Comparison of ENCODE assay signal across 14 cellular contexts in the genomic region with DNA sequence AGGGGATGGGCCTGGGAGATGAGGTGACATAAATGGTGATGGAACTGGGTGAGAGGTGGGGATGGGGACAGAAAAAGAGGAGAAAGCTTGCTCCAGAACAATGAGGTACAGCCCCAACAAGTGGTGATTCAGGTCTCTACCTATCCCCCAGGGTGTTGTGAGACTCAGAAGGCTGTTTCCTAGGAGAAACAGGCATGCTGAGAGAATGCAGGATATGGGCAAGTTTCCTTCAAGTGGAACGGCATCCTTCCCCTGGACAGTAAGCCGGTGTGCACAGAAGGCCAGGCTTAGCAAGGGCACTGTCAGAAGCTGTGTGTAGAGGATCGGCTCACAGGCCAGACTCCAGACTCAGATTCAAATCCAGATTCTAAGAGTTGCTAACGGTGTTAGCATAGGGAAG. TPM values are rescaled to one million over a fixed set of nuclear protein-coding genes. Genes with fewer than 3 reads are reported as not detected.
DNase-seq lines count a peak whose midpoint lies in the region; ATAC-seq and TF ChIP-seq lines count a peak whose summit lies in the region.
"Had no signal": no experiment of that assay in that cellular context is flagged by ENCODE, and none has a peak within 500 bp of the region (broad histone marks: within the 10 kb centered on the region; RNA-seq: fewer than 3 reads in every experiment).

No MANE protein-coding gene starts in this region.

- no peaks in the 10 kb centered on the region for H3K27me3 Mint-ChIP-seq in activated CD8-positive, alpha-beta memory T cell treated with anti-CD3 and anti-CD28 coated beads, Interleukin-2, amount 10 ng/mL, durations not matched to agents 7 days and 5 days
- H3K27me3 Mint-ChIP-seq: activated CD4-positive, alpha-beta memory T cell treated with anti-CD3 and anti-CD28 coated beads, Interleukin-2, amount 10 ng/mL, durations not matched to agents 7 days and 5 days; activated naive CD8-positive, alpha-beta T cell had no signal

- H4K20me1 ChIP-seq in hepatocyte (ENCODE audit: insufficient read depth, poor library complexity, severe bottlenecking), result no peaks in the 10 kb centered on the region

- peaks cover 24% of the 10 kb centered on the region for H3K36me3 Mint-ChIP-seq in activated CD8-positive, alpha-beta memory T cell treated with anti-CD3 and anti-CD28 coated beads, Interleukin-2, amount 10 ng/mL, durations not matched to agents 7 days and 5 days

- CTCF ChIA-PET in activated CD8-positive, alpha-beta memory T cell treated with anti-CD3 and anti-CD28 coated beads, Interleukin-2, amount 10 ng/mL, durations not matched to agents 7 days and 5 days (lab: Charles Lee), result interaction anchor here (1.1 to 2.1 kb wide), 3 partner anchors 8 to 49 kb away, joined by 3 to 10 read pairs (median 4); no protein-coding TSS in a partner anchor

- H3K4me3 ChIP-seq in astrocyte of the spinal cord (ENCODE audit: low read depth, low read length), result no peak overlapping the region
- no peak overlapping the region for H3K4me3 ChIP-seq in hepatocyte
- H3K4me3 ChIP-seq in urinary bladder (ENCODE audit: low read depth, low read length), result no peak overlapping the region
- H3K4me3 ChIP-seq in adrenal gland, result no peak overlapping the region
- H3K4me3 ChIP-seq: tibial artery had no signal

- H2AFZ ChIP-seq in hepatocyte, result no peak overlapping the region

- no peak for ATAC-seq in activated CD8-positive, alpha-beta memory T cell treated with anti-CD3 and anti-CD28 coated beads, Interleukin-2, amount 10 ng/mL, durations not matched to agents 7 days and 5 days

- H3K27ac ChIP-seq in hepatocyte (peak overlapping the region; percentile 30), urinary bladder (ENCODE audit: low read depth) (peak overlapping the region; percentile 61), adrenal gland (no peak overlapping the region)
- H3K27ac ChIP-seq: tibial artery had no signal

- H3K4me1 ChIP-seq in hepatocyte (ENCODE audit: insufficient read depth), result no peaks in the 10 kb centered on the region
- no peaks in the 10 kb centered on the region for H3K4me1 ChIP-seq in urinary bladder (ENCODE audit: insufficient read depth)
- peaks cover 0 to 7% of the 10 kb centered on the region in 2 donors for H3K4me1 ChIP-seq in adrenal gland (replicated peaks in 1 of 2)
- H3K4me1 ChIP-seq: tibial artery had no signal

- DNase-seq in activated CD8-positive, alpha-beta memory T cell treated with anti-CD3 and anti-CD28 coated beads, Interleukin-2, amount 10 ng/mL, durations not matched to agents 7 days and 5 days, result no peak
- no peak for DNase-seq in activated CD8-positive, alpha-beta memory T cell treated with anti-CD3 and anti-CD28 coated beads for 24 hours
- DNase-seq in astrocyte of the spinal cord (ENCODE audit: low read depth, low spot score), result peak; percentile 53
- no peak for DNase-seq in hepatocyte (ENCODE audit: low spot score)
- DNase-seq in adrenal gland, result no peak
- no peak for DNase-seq in D341Med (ENCODE audit: low spot score)
- DNase-seq in stimulated activated naive CD4-positive, alpha-beta T cell treated with Interleukin-2 at 50 U/mL for 16 hours (lab: John Stamatoyannopoulos, UW), result no peak
- DNase-seq: 8988T; activated CD4-positive, alpha-beta memory T cell treated with anti-CD3 and anti-CD28 coated beads, Interleukin-2, amount 10 ng/mL, durations not matched to agents 7 days and 5 days; Karpas-422; OCI-M1; tibial artery had no signal

- TF ChIP-seq CTCF in astrocyte of the spinal cord (IDR thresholded peaks at IDR 0.05; ENCODE audit: low read depth, low read length) (no peak), hepatocyte (IDR thresholded peaks at IDR 0.05; ENCODE audit: poor library complexity) (no peak), adrenal gland (IDR thresholded peaks at IDR 0.05) (no peak)

- H3K4me2 ChIP-seq in hepatocyte, result no peak overlapping the region

- H3K36me3 ChIP-seq in hepatocyte (replicated peaks; ENCODE audit: insufficient read depth, low read depth) (no peaks in the 10 kb centered on the region), urinary bladder (ENCODE audit: insufficient read depth) (no peaks in the 10 kb centered on the region), adrenal gland (replicated peaks in 1 of 2) (no peaks in the 10 kb centered on the region)
- H3K36me3 ChIP-seq: tibial artery had no signal

- intact Hi-C loops in adrenal gland (cut with DNase I), result loop anchor here in 1 of 2 donors (10.0 kb wide), 1 partner anchor 51 kb away; no protein-coding TSS in a partner anchor

- H3K9me3 Mint-ChIP-seq in activated CD8-positive, alpha-beta memory T cell treated with anti-CD3 and anti-CD28 coated beads, Interleukin-2, amount 10 ng/mL, durations not matched to agents 7 days and 5 days (ENCODE audit: low read depth), result no peaks in the 10 kb centered on the region
- H3K9me3 Mint-ChIP-seq: activated CD4-positive, alpha-beta memory T cell treated with anti-CD3 and anti-CD28 coated beads, Interleukin-2, amount 10 ng/mL, durations not matched to agents 7 days and 5 days had no signal

- no peak overlapping the region for H3K4me3 Mint-ChIP-seq in activated CD8-positive, alpha-beta memory T cell treated with anti-CD3 and anti-CD28 coated beads, Interleukin-2, amount 10 ng/mL, durations not matched to agents 7 days and 5 days
- H3K4me3 Mint-ChIP-seq: activated CD4-positive, alpha-beta memory T cell treated with anti-CD3 and anti-CD28 coated beads, Interleukin-2, amount 10 ng/mL, durations not matched to agents 7 days and 5 days; activated naive CD8-positive, alpha-beta T cell had no signal

- H3K27me3 ChIP-seq in hepatocyte (no peaks in the 10 kb centered on the region), adrenal gland (no peaks in the 10 kb centered on the region)
- H3K27me3 ChIP-seq: tibial artery had no signal

- in situ Hi-C loops in astrocyte of the spinal cord (cut with HindIII; ENCODE audit: low sequenced_read_pairs), result no loop called here

- H3K4me1 Mint-ChIP-seq in activated CD8-positive, alpha-beta memory T cell treated with anti-CD3 and anti-CD28 coated beads, Interleukin-2, amount 10 ng/mL, durations not matched to agents 7 days and 5 days, result peaks cover 35% of the 10 kb centered on the region

- H3K79me2 ChIP-seq in hepatocyte, result no peaks in the 10 kb centered on the region

- WGBS in hepatocyte (ENCODE audit: low lambda C conversion rate, missing lambda C conversion rate), result 74% methylated on average over 4 of the region's 4 CpGs
- 82% methylated on average over 4 of the region's 4 CpGs for WGBS in urinary bladder
- 76 to 91% (median 87%) methylated on average over 4 of the region's 4 CpGs for WGBS in adrenal gland, 4 donors

- no peaks in the 10 kb centered on the region for H3K9me2 ChIP-seq in hepatocyte (replicated peaks; ENCODE audit: insufficient read depth)

- H3K27ac Mint-ChIP-seq in activated CD8-positive, alpha-beta memory T cell treated with anti-CD3 and anti-CD28 coated beads, Interleukin-2, amount 10 ng/mL, durations not matched to agents 7 days and 5 days, result peak overlapping the region; percentile 64
- H3K27ac Mint-ChIP-seq: activated CD4-positive, alpha-beta memory T cell treated with anti-CD3 and anti-CD28 coated beads, Interleukin-2, amount 10 ng/mL, durations not matched to agents 7 days and 5 days had no signal

- no peak for TF ChIP-seq POLR2A in adrenal gland (IDR thresholded peaks at IDR 0.05)

- H3K9me3 ChIP-seq in hepatocyte (ENCODE audit: low read depth) (no peaks in the 10 kb centered on the region), adrenal gland (replicated peaks in 1 of 3) (no peaks in the 10 kb centered on the region)
- H3K9me3 ChIP-seq: tibial artery had no signal

RNA-seq across cellular contexts. Expression of a gene that starts 34.1 kb away (rescaled TPM):
- 10 to 100 TPM in 1 of 2 experiments, 1 to 10 TPM in 1; 8.1 to 15.3 TPM for total RNA-seq in activated CD8-positive, alpha-beta memory T cell treated with anti-CD3 and anti-CD28 coated beads, Interleukin-2, amount 10 ng/mL, durations not matched to agents 7 days and 5 days
- not detected in 2 replicates for total RNA-seq in hepatocyte
- polyA plus RNA-seq in hepatocyte, result not detected in 2 replicates
- total RNA-seq in urinary bladder, result 0.37 TPM
- 0.11 TPM for polyA plus RNA-seq in urinary bladder
- under 1 TPM in 6 of 8 donors, not detected in 2; 0.16 to 0.88 (median 0.47) TPM for total RNA-seq in adrenal gland
- 1 to 10 TPM in 1 of 3 donors, under 1 TPM in 2; 0.09 to 2.2 (median 0.13) TPM for polyA plus RNA-seq in adrenal gland

Comparison
In these comparisons a context has a peak if more than half of its experiments do, and no peak if none do; other contexts are left out.
1. H3K27ac ChIP-seq: peak in hepatocyte (single experiment) and urinary bladder (single experiment); none in adrenal gland (0 of 5).